12 cellular contexts compared by ENCODE assay signal in genomic region chr2:166410828-166411472, GRCh38. TPM values are rescaled to one million over a fixed set of nuclear protein-coding genes. Genes with fewer than 3 reads are reported as not detected.
A peak's percentile ranks its signal among the peaks of the same experiment; 100 is the strongest.
DNase-seq lines count a peak whose midpoint lies in the region; ATAC-seq, FAIRE-seq and TF ChIP-seq lines count a peak whose summit lies in the region.
"Had no signal": no experiment of that assay in that cellular context is flagged by ENCODE, and none has a peak within 500 bp of the region (broad histone marks: within the 10 kb centered on the region; RNA-seq: fewer than 3 reads in every experiment).

No MANE protein-coding gene starts in this region.

- TF ChIP-seq POLR2A in NB4 (IDR thresholded peaks at IDR 0.05; ENCODE audit: extremely low read depth, insufficient read length) (no peak), GM12891 (IDR thresholded peaks at IDR 0.05; ENCODE audit: low read depth, low read length) (no peak)

- CTCF ChIA-PET in activated CD4-positive, alpha-beta memory T cell treated with anti-CD3 and anti-CD28 coated beads, Interleukin-2, amount 10 ng/mL, durations not matched to agents 7 days and 5 days (lab: Charles Lee): no interaction called here

- DNase-seq in COLO829 (ENCODE audit: low spot score) (peak; percentile 28), NB4 (ENCODE audit: low read depth) (peak; percentile 3), chondrocyte (ENCODE audit: low spot score) (no peak), myocyte (ENCODE audit: low read depth) (peak; percentile 32), NCI-H187 treated with DMSO at 0.1 percent for 48 hours (lab: John Stamatoyannopoulos, UW) (no peak), GM12891 (ENCODE audit: insufficient read length, low spot score) (no peak)
- DNase-seq in activated CD4-positive, alpha-beta memory T cell treated with anti-CD3 and anti-CD28 coated beads, Interleukin-2, amount 10 ng/mL, durations not matched to agents 7 days and 5 days: no peak
- DNase-seq: activated T-cell treated with anti-CD3 and anti-CD28 coated beads, Interleukin-2, amount 50 U/mL, for 24 hours; DMS79 treated with DMSO at 0.1 percent for 48 hours; NCI-H510A treated with DMSO at 0.1 percent for 48 hours had no signal

- peak overlapping the region; percentile 89 for H3K27ac Mint-ChIP-seq in chondrocyte (ENCODE audit: unreplicated experiment)
- H3K27ac Mint-ChIP-seq in activated CD4-positive, alpha-beta memory T cell treated with anti-CD3 and anti-CD28 coated beads, Interleukin-2, amount 10 ng/mL, durations not matched to agents 7 days and 5 days: no peak overlapping the region
- H3K27ac Mint-ChIP-seq: activated T-cell treated with anti-CD3 and anti-CD28 coated beads, Interleukin-2, amount 50 U/mL, for 24 hours; dendritic cell treated with granulocyte-macrophage colony-stimulating factor and Interleukin-4, amounts not matched to agents 40 ng/mL and 50 ng/mL, for 4 days had no signal

- no peak overlapping the region for H3K4me3 ChIP-seq in NB4 (ENCODE audit: low read depth, low read length)

- H3K4me1 Mint-ChIP-seq in chondrocyte (ENCODE audit: low read depth): peaks cover 18% of the 10 kb centered on the region
- H3K4me1 Mint-ChIP-seq in activated CD4-positive, alpha-beta memory T cell treated with anti-CD3 and anti-CD28 coated beads, Interleukin-2, amount 10 ng/mL, durations not matched to agents 7 days and 5 days: no peaks in the 10 kb centered on the region

- FAIRE-seq in GM12891 (lab: Jason Lieb, UNC): no peak

- ATAC-seq in GM21717 (IDR thresholded peaks at IDR 0.05; ENCODE audit: unreplicated experiment): no peak

- POLR2A ChIA-PET in activated CD4-positive, alpha-beta memory T cell treated with anti-CD3 and anti-CD28 coated beads, Interleukin-2, amount 10 ng/mL, durations not matched to agents 7 days and 5 days (lab: Charles Lee): no interaction called here

- H3K27me3 Mint-ChIP-seq in chondrocyte (ENCODE audit: low read depth): no peaks in the 10 kb centered on the region
- H3K27me3 Mint-ChIP-seq in activated CD4-positive, alpha-beta memory T cell treated with anti-CD3 and anti-CD28 coated beads, Interleukin-2, amount 10 ng/mL, durations not matched to agents 7 days and 5 days: no peaks in the 10 kb centered on the region
- H3K27me3 Mint-ChIP-seq: activated T-cell treated with anti-CD3 and anti-CD28 coated beads, Interleukin-2, amount 50 U/mL, for 24 hours had no signal

- TF ChIP-seq CTCF in NB4 (IDR thresholded peaks at IDR 0.05; ENCODE audit: low read depth, low read length) (no peak), chondrocyte (IDR thresholded peaks at IDR 0.05) (no peak)

- H3K9me3 Mint-ChIP-seq in chondrocyte (ENCODE audit: low read depth): no peaks in the 10 kb centered on the region
- no peaks in the 10 kb centered on the region for H3K9me3 Mint-ChIP-seq in activated CD4-positive, alpha-beta memory T cell treated with anti-CD3 and anti-CD28 coated beads, Interleukin-2, amount 10 ng/mL, durations not matched to agents 7 days and 5 days
- H3K9me3 Mint-ChIP-seq: activated T-cell treated with anti-CD3 and anti-CD28 coated beads, Interleukin-2, amount 50 U/mL, for 24 hours had no signal

- H3K4me3 Mint-ChIP-seq in chondrocyte (ENCODE audit: unreplicated experiment): no peak overlapping the region
- H3K4me3 Mint-ChIP-seq in activated CD4-positive, alpha-beta memory T cell treated with anti-CD3 and anti-CD28 coated beads, Interleukin-2, amount 10 ng/mL, durations not matched to agents 7 days and 5 days: no peak overlapping the region
- H3K4me3 Mint-ChIP-seq: activated T-cell treated with anti-CD3 and anti-CD28 coated beads, Interleukin-2, amount 50 U/mL, for 24 hours; dendritic cell treated with granulocyte-macrophage colony-stimulating factor and Interleukin-4, amounts not matched to agents 40 ng/mL and 50 ng/mL, for 4 days had no signal

- no peaks in the 10 kb centered on the region for H3K36me3 Mint-ChIP-seq in chondrocyte (ENCODE audit: low read depth)
- no peaks in the 10 kb centered on the region for H3K36me3 Mint-ChIP-seq in activated CD4-positive, alpha-beta memory T cell treated with anti-CD3 and anti-CD28 coated beads, Interleukin-2, amount 10 ng/mL, durations not matched to agents 7 days and 5 days (ENCODE audit: low read depth)

TF ChIP-seq in GM12891, 5 proteins besides CTCF, POLR2A, EP300 and RAD21:
- TF ChIP-seq SPI1 (IDR thresholded peaks at IDR 0.05; ENCODE audit: low read depth, low read length): no peak
TF ChIP-seq in GM12891: peak in this region for 0.

RNA-seq across cellular contexts. Expression of gene SCN9A, which starts 35.2 kb away (rescaled TPM):
- total RNA-seq in chondrocyte: 30.1 to 32.8 TPM (median 31.0 TPM) in 3 replicates
- 2.8 and 2.9 TPM in 2 replicates for total RNA-seq in myocyte
- 2.3 TPM for polyA plus RNA-seq in myocyte (2012)
- total RNA-seq in activated CD4-positive, alpha-beta memory T cell treated with anti-CD3 and anti-CD28 coated beads, Interleukin-2, amount 10 ng/mL, durations not matched to agents 7 days and 5 days: under 1 TPM; 0.15 TPM
- 0.03 TPM for polyA plus RNA-seq in GM12891 (2012; ENCODE audit: low read depth, missing spikeins)

Comparison
In these comparisons a context has a peak if more than half of its experiments do, and no peak if none do; other contexts are left out.
1. DNase-seq: peak in COLO829 (single experiment), NB4 (single experiment) and myocyte (single experiment); none in chondrocyte (single experiment), NCI-H187 treated with DMSO at 0.1 percent for 48 hours (single experiment), activated CD4-positive, alpha-beta memory T cell treated with anti-CD3 and anti-CD28 coated beads, Interleukin-2, amount 10 ng/mL, durations not matched to agents 7 days and 5 days (single experiment) and GM12891 (single experiment).